ENCODE assay signal across 39 cellular contexts in the genomic region with DNA sequence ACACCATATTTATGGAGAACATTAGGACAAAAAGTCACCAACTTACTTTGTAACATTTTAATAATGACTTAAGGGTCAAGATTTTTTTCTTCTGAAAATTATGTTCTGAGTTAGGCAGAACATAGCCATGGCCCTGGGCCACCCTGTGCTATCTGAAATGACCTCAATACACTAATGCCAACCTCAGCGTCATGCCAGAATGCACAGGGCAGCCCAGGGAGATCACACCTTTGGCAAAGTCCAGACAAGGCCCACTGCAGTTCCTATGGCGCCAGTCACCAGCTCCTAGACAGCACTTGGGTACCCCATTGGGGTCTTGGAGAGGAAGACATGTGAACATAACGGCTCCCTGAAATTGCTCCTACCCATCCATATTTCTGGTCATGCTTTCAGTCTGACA. TPM values are rescaled to one million over a fixed set of nuclear protein-coding genes. Genes with fewer than 3 reads are reported as not detected.
"Had no signal": no experiment of that assay in that cellular context is flagged by ENCODE, and none has a peak within 500 bp of the region (broad histone marks: within the 10 kb centered on the region; RNA-seq: fewer than 3 reads in every experiment).

No MANE protein-coding gene starts in this region.

- H3K4me1 Mint-ChIP-seq: activated B cell treated with CpG ODN at 0.5 μM for 24 hours had no signal

- H3K4me3 ChIP-seq: adrenal gland, body of pancreas, breast epithelium, Peyer's patch had no signal

- H3K9me3 ChIP-seq: adrenal gland, body of pancreas, breast epithelium, Peyer's patch had no signal

- H3K27ac ChIP-seq: body of pancreas, breast epithelium, KMS-11, Peyer's patch, VCaP had no signal

- H3K4me1 ChIP-seq: adrenal gland, body of pancreas, breast epithelium, Peyer's patch had no signal

- H3K27ac Mint-ChIP-seq: activated B cell treated with CpG ODN at 0.5 μM for 24 hours; activated CD4-positive, alpha-beta memory T cell treated with anti-CD3 and anti-CD28 coated beads for 36 hours; activated naive CD4-positive, alpha-beta T cell treated with anti-CD3 and anti-CD28 coated beads for 36 hours; activated T-helper 1 cell treated with anti-CD3 and anti-CD28 coated beads, Interleukin-12 subunit alpha, Interleukin-12 subunit beta, Interleukin-2, Interleukin-4 antibody, amounts not matched to agents 30 ng/mL and 10 ng/mL and 1 ng/mL, durations not matched to agents 14 hours and 24 hours and 36 hours had no signal

- H3K27me3 ChIP-seq: adrenal gland, body of pancreas, breast epithelium, Peyer's patch had no signal

- DNase-seq: activated B cell treated with CpG ODN at 0.5 μM for 24 hours; activated CD4-positive, alpha-beta memory T cell treated with anti-CD3 and anti-CD28 coated beads for 36 hours; activated CD4-positive, alpha-beta T cell treated with anti-CD3 and anti-CD28 coated beads for 4 hours; activated CD4-positive, alpha-beta T cell treated with anti-CD3 and anti-CD28 coated beads, Interleukin-2, amount 50 U/mL, for 1 hour; activated CD4-positive, CD25-positive, alpha-beta regulatory T cell treated with anti-CD3 and anti-CD28 coated beads, Interleukin-2, amount 50 U/mL, for 72 hours; activated CD8-positive, alpha-beta memory T cell treated with anti-CD3 and anti-CD28 coated beads, Interleukin-2, amount 50 U/mL, for 4 hours; activated gamma-delta T cell treated with Interleukin-2 at 50 U/mL for 16 hours; activated naive CD4-positive, alpha-beta T cell treated with anti-CD3 and anti-CD28 coated beads for 36 hours; activated T-cell treated with anti-CD3 and anti-CD28 coated beads for 4 hours; activated T-cell treated with anti-CD3 and anti-CD28 coated beads, Interleukin-2, amount 50 U/mL, for 4 hours; adrenal gland; body of pancreas; caudate nucleus; MM.1S; MV-4-11; NCI-H1092; NCI-H1436 treated with DMSO at 0.1 percent for 48 hours; NCI-H1694 treated with DMSO at 0.1 percent for 48 hours; NCI-H2029; NCI-H2107; NCI-H2171; NCI-H510A; NCI-H526; NCI-H748 treated with DMSO at 0.1 percent for 48 hours; NK-92 treated with Interleukin-12 subunit alpha and Interleukin-12 subunit beta, amount 100 ng/mL, for 24 hours; PC-3; Peyer's patch; RPMI8226; SW 1271; T-helper 1 cell; T-helper 2 cell; T-helper 9 cell had no signal

- H3K36me3 ChIP-seq: adrenal gland, breast epithelium had no signal

- H3K27me3 Mint-ChIP-seq: activated B cell treated with CpG ODN at 0.5 μM for 24 hours; activated CD4-positive, alpha-beta memory T cell treated with anti-CD3 and anti-CD28 coated beads for 36 hours had no signal

- ATAC-seq: activated naive CD4-positive, alpha-beta T cell treated with anti-CD3 and anti-CD28 coated beads, Interleukin-2, amount 50 U/mL, for 72 hours; activated T-cell treated with anti-CD3 and anti-CD28 coated beads, Interleukin-2, amount 50 U/mL, for 4 hours; body of pancreas; PC-3 had no signal

- H3K4me3 Mint-ChIP-seq: activated B cell treated with CpG ODN at 0.5 μM for 24 hours; activated CD4-positive, alpha-beta memory T cell treated with anti-CD3 and anti-CD28 coated beads for 36 hours; activated naive CD4-positive, alpha-beta T cell treated with anti-CD3 and anti-CD28 coated beads for 36 hours; activated T-cell treated with anti-CD3 and anti-CD28 coated beads, Interleukin-2, amount 50 U/mL, for 4 hours; activated T-helper 1 cell treated with anti-CD3 and anti-CD28 coated beads, Interleukin-12 subunit alpha, Interleukin-12 subunit beta, Interleukin-2, Interleukin-4 antibody, amounts not matched to agents 30 ng/mL and 10 ng/mL and 1 ng/mL, durations not matched to agents 14 hours and 24 hours and 36 hours had no signal

- H3K9me3 Mint-ChIP-seq: activated B cell treated with CpG ODN at 0.5 μM for 24 hours; activated CD4-positive, alpha-beta memory T cell treated with anti-CD3 and anti-CD28 coated beads for 36 hours; activated naive CD4-positive, alpha-beta T cell treated with anti-CD3 and anti-CD28 coated beads for 36 hours; activated naive CD4-positive, alpha-beta T cell treated with anti-CD3 and anti-CD28 coated beads, Interleukin-2, amount 50 U/mL, for 72 hours; activated T-cell treated with anti-CD3 and anti-CD28 coated beads, Interleukin-2, amount 50 U/mL, for 4 hours; activated T-helper 1 cell treated with anti-CD3 and anti-CD28 coated beads, Interleukin-12 subunit alpha, Interleukin-12 subunit beta, Interleukin-2, Interleukin-4 antibody, amounts not matched to agents 30 ng/mL and 10 ng/mL and 1 ng/mL, durations not matched to agents 14 hours and 24 hours and 36 hours had no signal

RNA-seq across cellular contexts. Expression of a gene that starts 33.1 kb away (rescaled TPM):
- total RNA-seq: LHCN-M2 had no signal

RNA-seq across cellular contexts. Expression of a gene that starts 34.4 kb away (rescaled TPM):
- total RNA-seq: activated B cell treated with CpG ODN at 0.5 μM for 24 hours; activated CD4-positive, alpha-beta memory T cell treated with anti-CD3 and anti-CD28 coated beads for 36 hours; activated naive CD4-positive, alpha-beta T cell treated with anti-CD3 and anti-CD28 coated beads for 36 hours; activated naive CD4-positive, alpha-beta T cell treated with anti-CD3 and anti-CD28 coated beads, Interleukin-2, amount 50 U/mL, for 72 hours; activated T-cell treated with anti-CD3 and anti-CD28 coated beads, Interleukin-2, amount 50 U/mL, for 4 hours; activated T-helper 1 cell treated with anti-CD3 and anti-CD28 coated beads, Interleukin-12 subunit alpha, Interleukin-12 subunit beta, Interleukin-2, Interleukin-4 antibody, amounts not matched to agents 30 ng/mL and 10 ng/mL and 1 ng/mL, durations not matched to agents 14 hours and 24 hours and 36 hours; astrocyte; body of pancreas; breast epithelium; LHCN-M2; PC-3; Peyer's patch had no signal

RNA-seq across cellular contexts. Expression of a gene that starts 59.9 kb away (rescaled TPM):
- total RNA-seq: activated B cell treated with CpG ODN at 0.5 μM for 24 hours; activated CD4-positive, alpha-beta memory T cell treated with anti-CD3 and anti-CD28 coated beads for 36 hours; activated naive CD4-positive, alpha-beta T cell treated with anti-CD3 and anti-CD28 coated beads for 36 hours; activated naive CD4-positive, alpha-beta T cell treated with anti-CD3 and anti-CD28 coated beads, Interleukin-2, amount 50 U/mL, for 72 hours; activated T-cell treated with anti-CD3 and anti-CD28 coated beads, Interleukin-2, amount 50 U/mL, for 4 hours; activated T-helper 1 cell treated with anti-CD3 and anti-CD28 coated beads, Interleukin-12 subunit alpha, Interleukin-12 subunit beta, Interleukin-2, Interleukin-4 antibody, amounts not matched to agents 30 ng/mL and 10 ng/mL and 1 ng/mL, durations not matched to agents 14 hours and 24 hours and 36 hours; adrenal gland; astrocyte; body of pancreas; breast epithelium; LHCN-M2; PC-3; Peyer's patch had no signal
- polyA plus RNA-seq: adrenal gland had no signal
